Comparison of ENCODE assay signal across 1 cellular context in the genomic region with DNA sequence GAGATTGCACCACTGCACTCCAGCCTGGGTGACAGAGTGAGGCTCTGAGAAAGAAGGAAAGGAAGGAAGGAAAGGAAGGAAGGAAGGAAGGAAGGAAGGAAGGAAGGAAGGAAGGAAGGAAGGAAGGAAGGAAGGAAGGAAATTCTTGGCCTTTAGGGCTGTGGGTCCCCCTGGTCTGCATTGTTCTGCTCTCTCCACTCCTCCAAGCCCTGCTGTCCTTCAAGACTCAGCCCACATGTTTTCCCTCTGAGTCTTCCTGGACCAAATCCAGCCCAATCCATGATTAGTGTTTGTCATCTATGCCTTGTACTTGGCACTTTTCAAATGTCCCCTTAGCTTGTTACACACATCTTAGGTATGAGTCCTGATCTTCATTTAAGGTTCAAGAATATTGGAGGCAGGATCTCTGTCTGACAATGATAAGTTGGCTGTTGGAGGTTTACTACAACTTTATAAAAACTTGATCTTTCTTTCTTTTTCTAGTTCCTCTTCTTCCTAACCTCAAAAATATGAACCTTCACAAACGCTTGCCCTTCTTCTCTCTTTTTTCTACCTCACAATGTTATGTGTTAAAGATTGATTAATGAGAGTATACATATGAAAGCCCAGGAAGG.
TF ChIP-seq lines count a peak whose summit lies in the region.

No MANE protein-coding gene starts in this region.

TF ChIP-seq in GM12878, 131 proteins besides CTCF, POLR2A, EP300 and RAD21:
- TF ChIP-seq NR2C1 (IDR thresholded peaks at IDR 0.05) (no peak), ETV6 (conservative IDR thresholded peaks at IDR 0.05 in 1 of 2, IDR thresholded peaks at IDR 0.05 in 1 of 2; ENCODE audit: borderline replicate concordance in 1 of 2, low read depth in 1 of 2) (peak in 1 of 2 experiments; percentile 96; a peak in 2 of 4 replicates)
- TF ChIP-seq, protein P1, sequence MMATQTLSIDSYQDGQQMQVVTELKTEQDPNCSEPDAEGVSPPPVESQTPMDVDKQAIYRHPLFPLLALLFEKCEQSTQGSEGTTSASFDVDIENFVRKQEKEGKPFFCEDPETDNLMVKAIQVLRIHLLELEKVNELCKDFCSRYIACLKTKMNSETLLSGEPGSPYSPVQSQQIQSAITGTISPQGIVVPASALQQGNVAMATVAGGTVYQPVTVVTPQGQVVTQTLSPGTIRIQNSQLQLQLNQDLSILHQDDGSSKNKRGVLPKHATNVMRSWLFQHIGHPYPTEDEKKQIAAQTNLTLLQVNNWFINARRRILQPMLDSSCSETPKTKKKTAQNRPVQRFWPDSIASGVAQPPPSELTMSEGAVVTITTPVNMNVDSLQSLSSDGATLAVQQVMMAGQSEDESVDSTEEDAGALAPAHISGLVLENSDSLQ (IDR thresholded peaks at IDR 0.05) = peak; percentile 26; the same call in 1 of the 2 replicates
- TF ChIP-seq, protein P2, sequence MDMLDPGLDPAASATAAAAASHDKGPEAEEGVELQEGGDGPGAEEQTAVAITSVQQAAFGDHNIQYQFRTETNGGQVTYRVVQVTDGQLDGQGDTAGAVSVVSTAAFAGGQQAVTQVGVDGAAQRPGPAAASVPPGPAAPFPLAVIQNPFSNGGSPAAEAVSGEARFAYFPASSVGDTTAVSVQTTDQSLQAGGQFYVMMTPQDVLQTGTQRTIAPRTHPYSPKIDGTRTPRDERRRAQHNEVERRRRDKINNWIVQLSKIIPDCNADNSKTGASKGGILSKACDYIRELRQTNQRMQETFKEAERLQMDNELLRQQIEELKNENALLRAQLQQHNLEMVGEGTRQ (IDR thresholded peaks at IDR 0.05; ENCODE audit: borderline replicate concordance, low read depth, low read length) = no peak
